Comparison of ENCODE assay signal across 30 cellular contexts in the genomic region with DNA sequence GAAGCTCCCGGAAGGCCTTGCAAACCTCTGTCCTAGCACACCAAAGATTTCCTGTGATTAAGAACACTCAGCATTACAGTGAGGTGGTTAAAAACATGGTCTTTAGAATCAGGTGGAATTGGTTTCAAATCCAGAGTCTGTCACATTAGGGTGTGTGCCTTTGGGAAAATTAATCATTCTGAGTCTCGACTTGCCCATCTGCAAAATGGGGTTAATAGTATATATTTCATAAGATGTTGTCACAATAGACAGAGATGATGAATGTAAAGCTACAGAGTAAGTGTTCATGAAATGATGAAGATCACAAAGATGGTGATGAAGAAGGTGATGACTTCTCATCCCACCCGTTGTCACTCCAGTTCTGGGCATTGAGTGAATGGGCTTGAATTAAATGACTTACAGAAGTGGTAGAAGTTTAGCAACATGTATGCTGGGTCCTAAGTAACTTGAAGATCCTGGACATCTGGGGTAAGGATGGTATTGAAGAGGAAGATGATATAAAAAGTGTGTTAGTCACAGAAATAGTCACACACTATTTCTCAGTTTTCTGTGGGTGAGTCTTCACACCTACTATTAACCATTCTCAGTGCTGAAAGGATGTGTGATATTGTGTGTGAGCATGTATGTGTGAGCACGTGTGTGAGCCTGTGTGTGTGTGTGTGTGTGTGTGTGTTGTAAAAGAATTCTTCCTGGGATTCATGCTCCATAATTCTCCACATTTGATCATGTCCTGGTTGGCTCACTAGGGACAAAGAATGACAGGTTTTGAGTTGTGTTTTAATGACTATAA. TPM values are rescaled to one million over a fixed set of nuclear protein-coding genes. Genes with fewer than 3 reads are reported as not detected.
DNase-seq lines count a peak whose midpoint lies in the region; ATAC-seq, FAIRE-seq and TF ChIP-seq lines count a peak whose summit lies in the region.
"Had no signal": no experiment of that assay in that cellular context is flagged by ENCODE, and none has a peak within 500 bp of the region (broad histone marks: within the 10 kb centered on the region; RNA-seq: fewer than 3 reads in every experiment).

No MANE protein-coding gene starts in this region.

- no peak overlapping the region for H3K27ac ChIP-seq in HepG2 (ENCODE audit: extremely low read length, insufficient read depth, low read length)
- no peak overlapping the region for H3K27ac ChIP-seq in right lobe of liver
- no peak overlapping the region for H3K27ac ChIP-seq in endodermal cell (ENCODE audit: low read depth, low read length)
- H3K27ac ChIP-seq: BLaER1 treated with 17β-estradiol and CSF1 and Interleukin-3, amounts not matched to agents 10 nM and 100 nM; coronary artery; heart right ventricle; lower lobe of right lung; suprapubic skin had no signal

- no peak overlapping the region for H3K9ac ChIP-seq in HepG2 (ENCODE audit: insufficient read depth, low read depth, low read length)
- no peak overlapping the region for H3K9ac ChIP-seq in endodermal cell (ENCODE audit: extremely low read depth, low read length, poor library complexity, severe bottlenecking)
- H3K9ac ChIP-seq: BLaER1 treated with 17β-estradiol and CSF1 and Interleukin-3, amounts not matched to agents 10 nM and 100 nM; SK-N-SH had no signal

- CTCF ChIA-PET in HepG2 (lab: Yijun Ruan, JAX; ENCODE audit: low intra/inter-chr PET ratio, low total read pairs): no interaction called here

- no peak overlapping the region for H2AFZ ChIP-seq in HepG2 (ENCODE audit: low read length)

- 92% methylated on average over 4 of the region's 4 CpGs for whole genome bisulfite sequencing in HepG2 (ENCODE audit: low lambda C conversion rate)
- 81% methylated on average over 4 of the region's 4 CpGs for WGBS in right lobe of liver (ENCODE audit: insufficient coverage, low coverage, low lambda C conversion rate, missing lambda C conversion rate)
- 93% methylated on average over 3 to 4 of the region's 4 CpGs for WGBS in endodermal cell (ENCODE audit: insufficient coverage in 1 of 2, insufficient read length in 1 of 2), 2 experiments

- TF ChIP-seq POLR2A in HepG2 (IDR thresholded peaks at IDR 0.05; ENCODE audit: insufficient read depth in 1 of 2, low read depth in 2 of 2, low read length in 2 of 2) (no peak), right lobe of liver (IDR thresholded peaks at IDR 0.05) (no peak)

- H3K36me3 ChIP-seq in HepG2 (replicated peaks in 1 of 2; ENCODE audit: control insufficient read depth in 1 of 2, insufficient read depth in 2 of 2, low read length in 2 of 2) (no peaks in the 10 kb centered on the region), right lobe of liver (no peaks in the 10 kb centered on the region), endodermal cell (ENCODE audit: control insufficient read depth, insufficient read depth, low read length) (no peaks in the 10 kb centered on the region)
- H3K36me3 ChIP-seq: heart right ventricle, lower lobe of right lung, suprapubic skin, upper lobe of right lung had no signal

- no peaks in the 10 kb centered on the region for H3K9me3 ChIP-seq in HepG2 (ENCODE audit: low read length)
- H3K9me3 ChIP-seq in right lobe of liver: no peaks in the 10 kb centered on the region
- no peaks in the 10 kb centered on the region for H3K9me3 ChIP-seq in endodermal cell (ENCODE audit: control insufficient read depth, low read length)
- H3K9me3 ChIP-seq: BLaER1 treated with 17β-estradiol and CSF1 and Interleukin-3, amounts not matched to agents 10 nM and 100 nM; heart right ventricle; lower lobe of right lung; mucosa of descending colon; SK-N-SH; suprapubic skin; upper lobe of right lung had no signal

- TF ChIP-seq RAD21 in HepG2 (CRISPR knock-in tag; IDR thresholded peaks at IDR 0.05): no peak

- no peak overlapping the region for H3K4me2 ChIP-seq in HepG2 (ENCODE audit: low read depth, low read length)
- H3K4me2 ChIP-seq: BLaER1 treated with 17β-estradiol and CSF1 and Interleukin-3, amounts not matched to agents 10 nM and 100 nM; SK-N-SH had no signal

- H3K4me1 Mint-ChIP-seq in T-helper 2 cell treated with Interferon-gamma antibody and Interleukin-4, amounts not matched to agents 5 μg/mL and 100 μg/mL, for 36 hours (ENCODE audit: low read depth): peaks cover 52% of the 10 kb centered on the region
- peaks cover 29% of the 10 kb centered on the region for H3K4me1 Mint-ChIP-seq in endodermal cell
- H3K4me1 Mint-ChIP-seq in stimulated activated naive CD8-positive, alpha-beta T cell treated with anti-CD3 and anti-CD28 coated beads, Interleukin-15, Interleukin-2, amounts not matched to agents 100 ng/mL and 50 ng/mL, for 24 hours (ENCODE audit: low read depth): peaks cover 68% of the 10 kb centered on the region

- H3K27ac Mint-ChIP-seq in T-helper 2 cell treated with Interferon-gamma antibody and Interleukin-4, amounts not matched to agents 5 μg/mL and 100 μg/mL, for 36 hours: peak overlapping the region; percentile 59
- H3K27ac Mint-ChIP-seq in endodermal cell: no peak overlapping the region
- H3K27ac Mint-ChIP-seq in stimulated activated naive CD8-positive, alpha-beta T cell treated with anti-CD3 and anti-CD28 coated beads, Interleukin-15, Interleukin-2, amounts not matched to agents 100 ng/mL and 50 ng/mL, for 24 hours: peak overlapping the region; percentile 53
- H3K27ac Mint-ChIP-seq: HFFc6 had no signal

- no peak overlapping the region for H3K4me3 ChIP-seq in HepG2 (replicated peaks in 1 of 3; ENCODE audit: insufficient read depth in 1 of 3, low read depth in 2 of 3, low read length in 3 of 3)
- H3K4me3 ChIP-seq in right lobe of liver: no peak overlapping the region
- H3K4me3 ChIP-seq in endodermal cell (ENCODE audit: low read length): no peak overlapping the region
- H3K4me3 ChIP-seq: BLaER1 treated with 17β-estradiol and CSF1 and Interleukin-3, amounts not matched to agents 10 nM and 100 nM; coronary artery; heart right ventricle; lower lobe of right lung; mucosa of descending colon; suprapubic skin; upper lobe of right lung had no signal

- DNase-seq in HepG2 (ENCODE audit: low spot score) (no peak), right lobe of liver (no peak), endodermal cell (peak; percentile 3), RPMI8226 (no peak), T1000 (lab: John Stamatoyannopoulos, UW) (no peak), NCI-H1930 (lab: John Stamatoyannopoulos, UW) (no peak)
- DNase-seq in T-helper 2 cell treated with Interferon-gamma antibody and Interleukin-4, amounts not matched to agents 5 μg/mL and 100 μg/mL, for 36 hours (ENCODE audit: low spot score): no peak
- DNase-seq: activated CD4-positive, alpha-beta T cell treated with anti-CD3 and anti-CD28 coated beads, Interleukin-2, amount 50 U/mL, for 1 hour; activated naive CD4-positive, alpha-beta T cell; amygdala; effector memory CD4-positive, alpha-beta T cell; foreskin fibroblast; heart right ventricle; HFFc6; Kasumi-1; kidney glomerular epithelial cell; lower lobe of right lung; mucosa of descending colon; NCI-H1436; NCI-H446 treated with DMSO at 0.1 percent for 48 hours; posterior cingulate gyrus; right cardiac atrium; SK-N-SH; stimulated activated CD4-positive, alpha-beta T cell treated with anti-CD3 and anti-CD28 coated beads, Interleukin-12 subunit alpha, Interleukin-12 subunit beta, amount 100 ng/mL, for 4 hours; stimulated activated CD4-positive, alpha-beta T cell treated with anti-CD3 and anti-CD28 coated beads, Interleukin-4, amount 100 ng/mL, for 1 hour; upper lobe of right lung had no signal

- no peak for TF ChIP-seq EP300 in HepG2 (IDR thresholded peaks at IDR 0.05; ENCODE audit: low read depth in 2 of 2, low read length in 2 of 2)
- TF ChIP-seq EP300 in HepG2 (CRISPR knock-in tag; IDR thresholded peaks at IDR 0.05; ENCODE audit: borderline replicate concordance): no peak

- intact Hi-C loops in HepG2 (cut with micrococcal nuclease; ENCODE audit: unreplicated experiment) (no loop called here), right lobe of liver (cut with DNase I) (no loop called here)

- peaks cover 46% of the 10 kb centered on the region for H3K36me3 Mint-ChIP-seq in T-helper 2 cell treated with Interferon-gamma antibody and Interleukin-4, amounts not matched to agents 5 μg/mL and 100 μg/mL, for 36 hours (ENCODE audit: low read depth)
- H3K36me3 Mint-ChIP-seq in endodermal cell (ENCODE audit: low read depth): no peaks in the 10 kb centered on the region
- peaks cover 55% of the 10 kb centered on the region for H3K36me3 Mint-ChIP-seq in stimulated activated naive CD8-positive, alpha-beta T cell treated with anti-CD3 and anti-CD28 coated beads, Interleukin-15, Interleukin-2, amounts not matched to agents 100 ng/mL and 50 ng/mL, for 24 hours (ENCODE audit: low read depth)

- H3K79me2 ChIP-seq in HepG2 (ENCODE audit: insufficient read depth, low read length): no peaks in the 10 kb centered on the region

- H3K4me1 ChIP-seq in HepG2 (ENCODE audit: insufficient read depth, low read length) (peaks cover 46% of the 10 kb centered on the region), right lobe of liver (peaks cover 0 to 5% (median 0%) of the 10 kb centered on the region in 4 donors), endodermal cell (ENCODE audit: control insufficient read depth, insufficient read depth, low read length) (peaks cover 10% of the 10 kb centered on the region)

- H3K4me3 Mint-ChIP-seq in T-helper 2 cell treated with Interferon-gamma antibody and Interleukin-4, amounts not matched to agents 5 μg/mL and 100 μg/mL, for 36 hours: no peak overlapping the region
- H3K4me3 Mint-ChIP-seq in endodermal cell: no peak overlapping the region
- H3K4me3 Mint-ChIP-seq in stimulated activated naive CD8-positive, alpha-beta T cell treated with anti-CD3 and anti-CD28 coated beads, Interleukin-15, Interleukin-2, amounts not matched to agents 100 ng/mL and 50 ng/mL, for 24 hours: no peak overlapping the region
- H3K4me3 Mint-ChIP-seq: HFFc6 had no signal

- H3K9me3 Mint-ChIP-seq in T-helper 2 cell treated with Interferon-gamma antibody and Interleukin-4, amounts not matched to agents 5 μg/mL and 100 μg/mL, for 36 hours: no peaks in the 10 kb centered on the region
- no peaks in the 10 kb centered on the region for H3K9me3 Mint-ChIP-seq in endodermal cell
- H3K9me3 Mint-ChIP-seq in stimulated activated naive CD8-positive, alpha-beta T cell treated with anti-CD3 and anti-CD28 coated beads, Interleukin-15, Interleukin-2, amounts not matched to agents 100 ng/mL and 50 ng/mL, for 24 hours: no peaks in the 10 kb centered on the region
- H3K9me3 Mint-ChIP-seq: HFFc6 had no signal

- no TSS peak for BruUV-seq in HepG2 (replicated peaks; lab: Mats Ljungman, UMichigan)

- H4K20me1 ChIP-seq in HepG2 (ENCODE audit: insufficient read depth, low read length): no peaks in the 10 kb centered on the region

- TF ChIP-seq CTCF in HepG2 (CRISPR knock-in tag; IDR thresholded peaks at IDR 0.05) (no peak), right lobe of liver (IDR thresholded peaks at IDR 0.05) (no peak), endodermal cell (conservative IDR thresholded peaks at IDR 0.05) (no peak)

- ATAC-seq in HepG2 (no peak), right lobe of liver (no peak)
- ATAC-seq: heart right ventricle, lower lobe of right lung, mucosa of descending colon, right cardiac atrium, upper lobe of right lung had no signal

- POLR2A ChIA-PET in HepG2 (lab: Yijun Ruan, JAX): no interaction called here

- in situ Hi-C loops in HepG2 (cut with HindIII; ENCODE audit: extremely low pct_ligation_motif_present, low pct_unique_long_range_greater_than_20kb): no loop called here

- FAIRE-seq in HepG2 (lab: Jason Lieb, UNC): no peak

- H3K27me3 Mint-ChIP-seq in T-helper 2 cell treated with Interferon-gamma antibody and Interleukin-4, amounts not matched to agents 5 μg/mL and 100 μg/mL, for 36 hours (ENCODE audit: low read depth): no peaks in the 10 kb centered on the region
- no peaks in the 10 kb centered on the region for H3K27me3 Mint-ChIP-seq in endodermal cell (ENCODE audit: insufficient read depth)
- H3K27me3 Mint-ChIP-seq in stimulated activated naive CD8-positive, alpha-beta T cell treated with anti-CD3 and anti-CD28 coated beads, Interleukin-15, Interleukin-2, amounts not matched to agents 100 ng/mL and 50 ng/mL, for 24 hours: no peaks in the 10 kb centered on the region

- no peaks in the 10 kb centered on the region for H3K27me3 ChIP-seq in HepG2 (ENCODE audit: control insufficient read depth in 1 of 2, insufficient read depth in 2 of 2, low read length in 2 of 2)
- H3K27me3 ChIP-seq in right lobe of liver: no peaks in the 10 kb centered on the region
- H3K27me3 ChIP-seq in endodermal cell (ENCODE audit: control insufficient read depth, insufficient read depth, low read length, poor library complexity, severe bottlenecking): no peaks in the 10 kb centered on the region
- H3K27me3 ChIP-seq: BLaER1 treated with 17β-estradiol and CSF1 and Interleukin-3, amounts not matched to agents 10 nM and 100 nM; heart right ventricle; suprapubic skin; upper lobe of right lung had no signal

RNA-seq across cellular contexts. Expression of a gene that starts 28.0 kb away (rescaled TPM):
- total RNA-seq in HepG2 (2016; rRNA removed; fragmentation: Illumina TruSeq; extraction: Trizol) (27.1 and 31.4 TPM in 2 replicates), right lobe of liver (10 to 100 TPM in 4 of 6 experiments, 1 to 10 TPM in 2; 5.1 to 59.8 (median 26.2) TPM), endodermal cell (1 to 10 TPM; 1.7 to 7.4 TPM)
- 3.1 and 3.2 TPM in 2 replicates for total RNA-seq in HepG2 (2016; cell fraction: cytosol; rRNA removed; fragmentation: Illumina TruSeq; extraction: Trizol; ENCODE audit: low read depth)
- total RNA-seq in HepG2 (2016; cell fraction: insoluble cytoplasmic fraction; rRNA removed; fragmentation: Illumina TruSeq; extraction: Trizol): 25.2 and 29.8 TPM in 2 replicates
- 11.6 and 12.3 TPM in 2 replicates for total RNA-seq in HepG2 (2016; cell fraction: membrane; rRNA removed; fragmentation: Illumina TruSeq; extraction: Trizol)
- total RNA-seq in HepG2 (2016; cell fraction: nucleus; rRNA removed; fragmentation: Illumina TruSeq; extraction: Trizol): 24.2 and 25.4 TPM in 2 replicates
- 363 and 389 TPM in 2 replicates for polyA plus RNA-seq in HepG2 (2011; rRNA removed)
- 249 and 284 TPM in 2 replicates for polyA plus RNA-seq in HepG2 (2011; cell fraction: cytosol; rRNA removed)
- polyA plus RNA-seq in HepG2 (2011; cell fraction: nucleus; rRNA removed): 241 and 254 TPM in 2 replicates
- 141 and 166 TPM in 2 replicates for polyA plus RNA-seq in HepG2 (2012)
- 1.5 and 2.0 TPM in 2 replicates for polyA plus RNA-seq in HepG2 (2016; cell fraction: cytosol; fragmentation: Illumina TruSeq; extraction: Trizol; ENCODE audit: low read depth)
- 26.5 and 29.0 TPM in 2 replicates for polyA plus RNA-seq in HepG2 (2016; cell fraction: insoluble cytoplasmic fraction; fragmentation: Illumina TruSeq; extraction: Trizol; ENCODE audit: low read depth)
- polyA plus RNA-seq in HepG2 (2016; cell fraction: membrane; fragmentation: Illumina TruSeq; extraction: Trizol; ENCODE audit: low read depth): 4.0 and 4.8 TPM in 2 replicates
- 28.0 and 29.7 TPM in 2 replicates for polyA plus RNA-seq in HepG2 (2016; cell fraction: nucleus; fragmentation: Illumina TruSeq; extraction: Trizol; ENCODE audit: insufficient read depth, low read depth)
- 3.4 and 577 TPM in 2 replicates for polyA minus RNA-seq in HepG2 (2011; rRNA and poly(A)+ RNA removed; ENCODE audit: low replicate concordance)
- polyA minus RNA-seq in HepG2 (2011; cell fraction: cytosol; rRNA and poly(A)+ RNA removed): 263 and 295 TPM in 2 replicates
- polyA minus RNA-seq in HepG2 (2011; cell fraction: nucleus; rRNA and poly(A)+ RNA removed): 268 and 334 TPM in 2 replicates
- polyA plus RNA-seq in endodermal cell (2013, experiment 1 of 2): 24.6 TPM
- polyA plus RNA-seq in endodermal cell (2013, experiment 2 of 2): 26.5 TPM
